ENCODE assay signal across 1 cellular context in the genomic region with DNA sequence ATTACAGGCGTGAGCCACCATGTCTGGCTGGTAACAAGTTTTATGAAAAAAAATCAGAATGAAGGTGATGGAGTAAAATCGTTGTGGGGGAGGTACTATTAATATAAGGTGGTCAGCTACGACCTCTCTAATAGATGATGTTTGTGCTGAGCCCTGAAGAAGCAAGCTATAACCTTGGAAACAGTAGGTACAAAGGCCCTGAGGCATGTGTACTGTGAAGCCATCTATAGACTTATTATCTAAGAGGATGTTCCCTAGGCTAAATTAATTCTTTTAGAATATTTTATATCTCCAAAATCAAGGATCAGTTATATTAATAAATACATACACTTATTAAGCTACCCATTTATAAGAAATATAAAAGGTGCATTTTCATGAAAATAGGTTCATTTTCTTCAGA.
TF ChIP-seq lines count a peak whose summit lies in the region.

No MANE protein-coding gene starts in this region.

TF ChIP-seq in SK-N-SH, 30 proteins besides CTCF, POLR2A, EP300 and RAD21:
- no peak for TF ChIP-seq JUND (IDR thresholded peaks at IDR 0.05)
- TF ChIP-seq MXI1 (IDR thresholded peaks at IDR 0.05; ENCODE audit: low read depth, low read length): no peak
- no peak for TF ChIP-seq NFIC (IDR thresholded peaks at IDR 0.05; ENCODE audit: borderline replicate concordance)
- no peak for TF ChIP-seq FOSL2 (IDR thresholded peaks at IDR 0.05; ENCODE audit: borderline replicate concordance, low read depth)
- no peak for TF ChIP-seq TCF12 (IDR thresholded peaks at IDR 0.05)
- TF ChIP-seq USF2 (IDR thresholded peaks at IDR 0.05; ENCODE audit: borderline replicate concordance, low read depth, low read length): no peak
- no peak for TF ChIP-seq FOXM1 (IDR thresholded peaks at IDR 0.05; ENCODE audit: low read depth)
- TF ChIP-seq ELF1 (IDR thresholded peaks at IDR 0.05): no peak
- TF ChIP-seq TAF1 (IDR thresholded peaks at IDR 0.05; ENCODE audit: borderline replicate concordance, low read depth, low read length): no peak
- no peak for TF ChIP-seq NRF1 (IDR thresholded peaks at IDR 0.05; ENCODE audit: low read depth, low read length)
- TF ChIP-seq POLR2AphosphoS5 (IDR thresholded peaks at IDR 0.05; ENCODE audit: low read depth, low read length): no peak
- no peak for TF ChIP-seq SIN3A (IDR thresholded peaks at IDR 0.05; ENCODE audit: borderline replicate concordance, low read depth, low read length)
- no peak for TF ChIP-seq USF1 (IDR thresholded peaks at IDR 0.05; ENCODE audit: borderline replicate concordance, low read depth)
- TF ChIP-seq, protein P1, sequence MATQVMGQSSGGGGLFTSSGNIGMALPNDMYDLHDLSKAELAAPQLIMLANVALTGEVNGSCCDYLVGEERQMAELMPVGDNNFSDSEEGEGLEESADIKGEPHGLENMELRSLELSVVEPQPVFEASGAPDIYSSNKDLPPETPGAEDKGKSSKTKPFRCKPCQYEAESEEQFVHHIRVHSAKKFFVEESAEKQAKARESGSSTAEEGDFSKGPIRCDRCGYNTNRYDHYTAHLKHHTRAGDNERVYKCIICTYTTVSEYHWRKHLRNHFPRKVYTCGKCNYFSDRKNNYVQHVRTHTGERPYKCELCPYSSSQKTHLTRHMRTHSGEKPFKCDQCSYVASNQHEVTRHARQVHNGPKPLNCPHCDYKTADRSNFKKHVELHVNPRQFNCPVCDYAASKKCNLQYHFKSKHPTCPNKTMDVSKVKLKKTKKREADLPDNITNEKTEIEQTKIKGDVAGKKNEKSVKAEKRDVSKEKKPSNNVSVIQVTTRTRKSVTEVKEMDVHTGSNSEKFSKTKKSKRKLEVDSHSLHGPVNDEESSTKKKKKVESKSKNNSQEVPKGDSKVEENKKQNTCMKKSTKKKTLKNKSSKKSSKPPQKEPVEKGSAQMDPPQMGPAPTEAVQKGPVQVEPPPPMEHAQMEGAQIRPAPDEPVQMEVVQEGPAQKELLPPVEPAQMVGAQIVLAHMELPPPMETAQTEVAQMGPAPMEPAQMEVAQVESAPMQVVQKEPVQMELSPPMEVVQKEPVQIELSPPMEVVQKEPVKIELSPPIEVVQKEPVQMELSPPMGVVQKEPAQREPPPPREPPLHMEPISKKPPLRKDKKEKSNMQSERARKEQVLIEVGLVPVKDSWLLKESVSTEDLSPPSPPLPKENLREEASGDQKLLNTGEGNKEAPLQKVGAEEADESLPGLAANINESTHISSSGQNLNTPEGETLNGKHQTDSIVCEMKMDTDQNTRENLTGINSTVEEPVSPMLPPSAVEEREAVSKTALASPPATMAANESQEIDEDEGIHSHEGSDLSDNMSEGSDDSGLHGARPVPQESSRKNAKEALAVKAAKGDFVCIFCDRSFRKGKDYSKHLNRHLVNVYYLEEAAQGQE (IDR thresholded peaks at IDR 0.05; ENCODE audit: low read depth, low read length): no peak
- no peak for TF ChIP-seq MEF2A (IDR thresholded peaks at IDR 0.05; ENCODE audit: borderline replicate concordance, low read depth)
- TF ChIP-seq RFX5 (IDR thresholded peaks at IDR 0.05; ENCODE audit: low read length): no peak
- TF ChIP-seq FOXJ3 (CRISPR knock-in tag; IDR thresholded peaks at IDR 0.05): no peak
- TF ChIP-seq SMC3 (IDR thresholded peaks at IDR 0.05; ENCODE audit: low read depth, low read length): no peak
TF ChIP-seq in SK-N-SH: peak in this region for 0.
